ENCODE assay signal across 8 cellular contexts in genomic region chr10:70656489-70656888, GRCh38. TPM values are rescaled to one million over a fixed set of nuclear protein-coding genes. Genes with fewer than 3 reads are reported as not detected.
DNase-seq lines count a peak whose midpoint lies in the region; ATAC-seq and TF ChIP-seq lines count a peak whose summit lies in the region.

No MANE protein-coding gene starts in this region.

- H3K4me3 ChIP-seq in SJSA1 = no peak overlapping the region
- H3K4me3 ChIP-seq in transverse colon = no peak overlapping the region

- no peak for TF ChIP-seq CTCF in H9 (conservative IDR thresholded peaks at IDR 0.05)
- no peak for TF ChIP-seq CTCF in transverse colon (IDR thresholded peaks at IDR 0.05)

- H3K27ac ChIP-seq in H9 (ENCODE audit: insufficient read length, low read depth, low read length) (no peak overlapping the region), SJSA1 (peak overlapping the region; percentile 40; the same call in 1 of the 2 replicates), epithelial cell of prostate (peak overlapping the region; percentile 82), transverse colon (peak overlapping the region in 2 of 4 donors; percentile 27 to 36)

- no peak overlapping the region for H3K27ac Mint-ChIP-seq in H9

- H3K4ac ChIP-seq in H9 (ENCODE audit: low read depth, low read length) = no peak overlapping the region

- no peak overlapping the region for H2AK5ac ChIP-seq in H9 (ENCODE audit: insufficient read length, low read length)

- H3K36me3 ChIP-seq in SJSA1 = no peaks in the 10 kb centered on the region
- no peaks in the 10 kb centered on the region for H3K36me3 ChIP-seq in transverse colon

- H3K9me3 Mint-ChIP-seq in H9 = peaks cover 25 to 27% of the 10 kb centered on the region in 2 experiments

- no peaks in the 10 kb centered on the region for H3K79me1 ChIP-seq in H9 (ENCODE audit: insufficient read depth, low read depth, low read length, poor library complexity, severe bottlenecking)

- peaks cover 1% of the 10 kb centered on the region; the same call in 1 of the 2 replicates for H3K27me3 ChIP-seq in H9 (ENCODE audit: insufficient read depth, low read length)
- no peaks in the 10 kb centered on the region for H3K27me3 ChIP-seq in SJSA1 (replicated peaks)
- H3K27me3 ChIP-seq in transverse colon = no peaks in the 10 kb centered on the region

- H3K9ac ChIP-seq in H9 (ENCODE audit: extremely low read depth, insufficient read length, low read length) = no peak overlapping the region

- no peak overlapping the region for H2BK120ac ChIP-seq in H9 (ENCODE audit: low read depth, low read length, poor library complexity, severe bottlenecking)

- no peak overlapping the region for H4K8ac ChIP-seq in H9 (replicated peaks; ENCODE audit: insufficient read length, low read depth, low read length)

- H3K4me3 Mint-ChIP-seq in H9 = no peak overlapping the region

- TF ChIP-seq EP300 in transverse colon (IDR thresholded peaks at IDR 0.05; ENCODE audit: low read depth) = no peak

- peaks cover 10 to 22% (median 10%) of the 10 kb centered on the region in 3 experiments; a peak in 6 of 7 replicates for H3K36me3 Mint-ChIP-seq in H9 (ENCODE audit: insufficient read depth in 1 of 3, low read depth in 3 of 3)

- H3K9me3 ChIP-seq in H9 (ENCODE audit: control insufficient read depth, low read depth, low read length) = peaks cover 17% of the 10 kb centered on the region
- H3K9me3 ChIP-seq in SJSA1 (replicated peaks) = peaks cover 6% of the 10 kb centered on the region; the same call in 1 of the 2 replicates
- H3K9me3 ChIP-seq in transverse colon = no peaks in the 10 kb centered on the region

- no peak overlapping the region for H2BK5ac ChIP-seq in H9 (ENCODE audit: insufficient read length, low read length)

- H3K14ac ChIP-seq in H9 (ENCODE audit: insufficient read depth, low read length) = no peak overlapping the region

- H3K27me3 Mint-ChIP-seq in H9 (ENCODE audit: low read depth) = no peaks in the 10 kb centered on the region; the same call in none of the 2 replicates

- H3K4me1 Mint-ChIP-seq in H9 = peaks cover under 1 to 4% of the 10 kb centered on the region in 2 experiments

- no peaks in the 10 kb centered on the region for H4K20me1 ChIP-seq in H9 (ENCODE audit: control insufficient read depth, insufficient read depth, insufficient read length)

- peak; percentile 96 for DNase-seq in GM04503 (ENCODE audit: low read depth)
- DNase-seq in H9 = no peak
- peak; percentile 68 to 88 for DNase-seq in SJSA1 (ENCODE audit: low read depth in 1 of 2, low spot score in 2 of 2)
- DNase-seq in epithelial cell of prostate (ENCODE audit: low read depth, low spot score) = peak; percentile 94
- peak; percentile 25 to 66 (median 49) for DNase-seq in stimulated activated CD4-positive, alpha-beta T cell treated with anti-CD3 and anti-CD28 coated beads, TNF-alpha, amount 100 ng/mL, for 48 hours (ENCODE audit: low read depth in 3 of 3)
- no peak for DNase-seq in left colon
- DNase-seq in transverse colon = no peak

- no peaks in the 10 kb centered on the region for H3K79me2 ChIP-seq in H9 (ENCODE audit: insufficient read depth, low read length)

- H3K23ac ChIP-seq in H9 (ENCODE audit: insufficient read length, low read depth, low read length) = no peak overlapping the region

- in situ Hi-C loops in transverse colon (cut with MboI; ENCODE audit: low pct_ligation_motif_present in 1 of 4, low pct_unique_long_range_greater_than_20kb in 1 of 4, low sequenced_read_pairs in 3 of 4) = no loop called here

- no peak overlapping the region for H4K91ac ChIP-seq in H9 (ENCODE audit: insufficient read length, low read depth, low read length)

- H2BK15ac ChIP-seq in H9 (ENCODE audit: low read depth, low read length) = no peak overlapping the region

- no peak overlapping the region for H3K4me2 ChIP-seq in H9 (ENCODE audit: insufficient read depth, insufficient read length, low read length)

- no CpG with 5 or more reads among the region's 3 CpGs for WGBS in H9 (ENCODE audit: extremely low coverage, insufficient read length, low lambda C conversion rate)
- 20 to 48% methylated on average over 2 to 3 of the region's 3 CpGs for WGBS in transverse colon (ENCODE audit: low coverage in 1 of 2), 2 donors

- H3K23me2 ChIP-seq in H9 (ENCODE audit: insufficient read length, low read depth, low read length, poor library complexity, severe bottlenecking) = no peaks in the 10 kb centered on the region

- no peaks in the 10 kb centered on the region for H3K4me1 ChIP-seq in H9 (ENCODE audit: insufficient read depth, low read length)
- H3K4me1 ChIP-seq in SJSA1 (replicated peaks) = peaks cover 30% of the 10 kb centered on the region
- no peaks in the 10 kb centered on the region for H3K4me1 ChIP-seq in transverse colon

- no peak overlapping the region for H3K18ac ChIP-seq in H9 (ENCODE audit: insufficient read length, low read depth, low read length)

- intact Hi-C loops in left colon (cut with DNase I, micrococcal nuclease) = no loop called here
- intact Hi-C loops in transverse colon (cut with DNase I; ENCODE audit: low total_unique reads) = no loop called here

- TF ChIP-seq POLR2A in transverse colon (IDR thresholded peaks at IDR 0.05) = no peak

- H3K56ac ChIP-seq in H9 (ENCODE audit: insufficient read length, low read depth, low read length) = no peak overlapping the region

- no peak overlapping the region for H3T11ph ChIP-seq in H9 (ENCODE audit: low read length)

- no peak overlapping the region for H4K5ac ChIP-seq in H9 (ENCODE audit: insufficient read length, low read depth, low read length)

- no peak overlapping the region for H2BK12ac ChIP-seq in H9 (ENCODE audit: insufficient read length, low read depth, low read length)

- no peak overlapping the region for H2AFZ ChIP-seq in H9 (ENCODE audit: low read length)

- no peak for ATAC-seq in left colon
- ATAC-seq in HG02840 (IDR thresholded peaks at IDR 0.05; ENCODE audit: low FRiP score, unreplicated experiment) = no peak

- H2BK20ac ChIP-seq in H9 (ENCODE audit: low read depth, low read length, poor library complexity, severe bottlenecking) = peak overlapping the region; percentile 86

RNA-seq across cellular contexts. Expression of gene ADAMTS14, which starts 15.8 kb away (rescaled TPM):
- total RNA-seq in H9 (2021) (1.6 and 1.9 TPM in 2 replicates), left colon (1 to 10 TPM in 1 of 2 donors, under 1 TPM in 1; 0.95 to 2.1 TPM), transverse colon (1 to 10 TPM in 2 of 4 donors, under 1 TPM in 2; 0.95 to 3.8 (median 1.4) TPM)
- 0.66 and 1.2 TPM in 2 replicates for total RNA-seq in SJSA1 (2014; rRNA removed; shearing (Covaris generic))

RNA-seq across cellular contexts. Expression of gene PRF1, which starts 53.9 kb away (rescaled TPM):
- total RNA-seq in H9 (2021) = 0.18 TPM in 1 of 2 replicates, not detected in the other
- not detected in 2 replicates for total RNA-seq in SJSA1 (2014; rRNA removed; shearing (Covaris generic))
- total RNA-seq in left colon = 1 to 10 TPM; 2.7 to 4.3 TPM
- 10 to 100 TPM in 1 of 4 donors, 1 to 10 TPM in 2, under 1 TPM in 1; 0.80 to 12.7 (median 6.0) TPM for total RNA-seq in transverse colon

Comparison
In these comparisons a context has a peak if more than half of its experiments do, and no peak if none do; other contexts are left out.
1. DNase-seq: peak in GM04503 (single experiment), SJSA1 (2 of 2), epithelial cell of prostate (single experiment) and stimulated activated CD4-positive, alpha-beta T cell treated with anti-CD3 and anti-CD28 coated beads, TNF-alpha, amount 100 ng/mL, for 48 hours (3 of 3); none in H9 (single experiment), left colon (0 of 2) and transverse colon (single experiment).